ENCODE assay signal across 28 cellular contexts in the genomic region with DNA sequence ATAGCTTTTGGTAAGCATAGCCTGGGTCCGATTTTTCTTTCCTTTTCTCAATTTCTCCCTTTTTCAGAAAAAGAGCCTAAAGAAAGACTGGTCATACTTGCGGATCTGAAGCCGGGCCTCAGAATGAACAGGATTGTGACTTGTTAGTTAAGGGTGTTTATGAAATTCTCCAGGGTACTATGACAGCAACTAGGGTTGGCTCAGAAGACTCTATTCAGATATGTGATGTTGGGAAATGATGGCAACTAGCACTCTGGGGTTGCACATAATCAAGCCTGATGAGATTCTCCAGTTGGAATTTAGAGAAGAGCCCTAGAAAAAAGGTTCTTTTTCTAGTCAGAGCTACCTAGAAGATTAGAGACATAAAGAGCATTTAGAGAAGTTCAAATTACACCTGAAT.
A peak's percentile ranks its signal among the peaks of the same experiment; 100 is the strongest.
DNase-seq lines count a peak whose midpoint lies in the region; ATAC-seq and TF ChIP-seq lines count a peak whose summit lies in the region.
"Had no signal": no experiment of that assay in that cellular context is flagged by ENCODE, and none has a peak within 500 bp of the region (broad histone marks: within the 10 kb centered on the region; RNA-seq: fewer than 3 reads in every experiment).

No MANE protein-coding gene starts in this region.

- no peak overlapping the region for H4K91ac ChIP-seq in neuronal stem cell (ENCODE audit: low read depth, low read length, poor library complexity)

- H3K18ac ChIP-seq in neuronal stem cell (ENCODE audit: low read length): no peak overlapping the region

- H4K8ac ChIP-seq in neuronal stem cell (ENCODE audit: low read depth, low read length): no peak overlapping the region

- H3K36me3 ChIP-seq in neuronal stem cell (replicated peaks in 1 of 2; ENCODE audit: control insufficient read depth in 2 of 2, insufficient read depth in 2 of 2, low read length in 2 of 2): no peaks in the 10 kb centered on the region
- H3K36me3 ChIP-seq in smooth muscle cell (ENCODE audit: low read depth): no peaks in the 10 kb centered on the region
- H3K36me3 ChIP-seq: BE2C; BLaER1; BLaER1 treated with 17β-estradiol and CSF1 and Interleukin-3, amounts not matched to agents 10 nM and 100 nM had no signal

- peaks cover 2 to 5% of the 10 kb centered on the region in 2 donors for H3K9me3 ChIP-seq in neuronal stem cell (replicated peaks in 1 of 2; ENCODE audit: control insufficient read depth in 2 of 2, insufficient read depth in 1 of 2, low read depth in 1 of 2, low read length in 2 of 2)
- no peaks in the 10 kb centered on the region for H3K9me3 ChIP-seq in smooth muscle cell (replicated peaks; ENCODE audit: low read depth)
- H3K9me3 ChIP-seq: A549; BE2C; BLaER1; BLaER1 treated with 17β-estradiol and CSF1 and Interleukin-3, amounts not matched to agents 10 nM and 100 nM; Caco-2 had no signal

- peaks cover 10% of the 10 kb centered on the region for H3F3A ChIP-seq in smooth muscle cell (ENCODE audit: low read depth)

- no peaks in the 10 kb centered on the region for H4K20me1 ChIP-seq in smooth muscle cell (ENCODE audit: low read depth)
- H4K20me1 ChIP-seq: BLaER1; BLaER1 treated with 17β-estradiol and CSF1 and Interleukin-3, amounts not matched to agents 10 nM and 100 nM had no signal

- no peaks in the 10 kb centered on the region for H3K79me2 ChIP-seq in smooth muscle cell (ENCODE audit: low read depth)

- H3K4me3 ChIP-seq in neuronal stem cell (ENCODE audit: low read length in 2 of 2): no peak overlapping the region
- no peak overlapping the region for H3K4me3 ChIP-seq in smooth muscle cell
- H3K4me3 ChIP-seq: A549; BLaER1; BLaER1 treated with 17β-estradiol and CSF1 and Interleukin-3, amounts not matched to agents 10 nM and 100 nM had no signal

- H2BK120ac ChIP-seq in neuronal stem cell (ENCODE audit: low read depth, low read length): no peak overlapping the region

- H3K27ac ChIP-seq in neuronal stem cell (replicated peaks; ENCODE audit: low read length) (no peak overlapping the region), smooth muscle cell (ENCODE audit: low read depth) (peak overlapping the region; percentile 58)
- H3K27ac ChIP-seq: 22Rv1; A549; BLaER1; BLaER1 treated with 17β-estradiol and CSF1 and Interleukin-3, amounts not matched to agents 10 nM and 100 nM; C4-2B had no signal

- H2AFZ ChIP-seq in neuronal stem cell (ENCODE audit: low read length) (peak overlapping the region; percentile 5), smooth muscle cell (ENCODE audit: low read depth) (peak overlapping the region; percentile 28)

- H3K27me3 ChIP-seq in neuronal stem cell (ENCODE audit: control insufficient read depth in 3 of 3, insufficient read depth in 3 of 3, low read depth in 1 of 3, low read length in 3 of 3) (no peaks in the 10 kb centered on the region), smooth muscle cell (ENCODE audit: low read depth) (no peaks in the 10 kb centered on the region)
- H3K27me3 ChIP-seq: BE2C; BLaER1; BLaER1 treated with 17β-estradiol and CSF1 and Interleukin-3, amounts not matched to agents 10 nM and 100 nM had no signal

- H3K9ac ChIP-seq in neuronal stem cell (ENCODE audit: low read depth, low read length, poor library complexity) (no peak overlapping the region), smooth muscle cell (ENCODE audit: low read depth) (no peak overlapping the region)
- H3K9ac ChIP-seq: BLaER1; BLaER1 treated with 17β-estradiol and CSF1 and Interleukin-3, amounts not matched to agents 10 nM and 100 nM had no signal

- no peak overlapping the region for H2BK15ac ChIP-seq in neuronal stem cell (ENCODE audit: low read length)

- no peak overlapping the region for H2BK12ac ChIP-seq in neuronal stem cell (ENCODE audit: low read length)

- no peak overlapping the region for H3K4me2 ChIP-seq in neuronal stem cell (ENCODE audit: insufficient read depth, low read length, poor library complexity, severe bottlenecking)
- H3K4me2 ChIP-seq in smooth muscle cell: peak overlapping the region; percentile 18
- H3K4me2 ChIP-seq: A549; BLaER1; BLaER1 treated with 17β-estradiol and CSF1 and Interleukin-3, amounts not matched to agents 10 nM and 100 nM had no signal

- no peak overlapping the region for H3K23ac ChIP-seq in neuronal stem cell (ENCODE audit: low read depth, low read length, poor library complexity)

- no peak overlapping the region for H2AK5ac ChIP-seq in neuronal stem cell (ENCODE audit: low read depth, low read length)

- no peak overlapping the region for H3K4ac ChIP-seq in neuronal stem cell (ENCODE audit: low read length)

- WGBS in neuronal stem cell (ENCODE audit: extremely low coverage in 2 of 2, insufficient read length in 2 of 2, insufficient replicate concordance in 1 of 2), 2 donors: no CpG with 5 or more reads among the region's 3 CpGs
- WGBS in smooth muscle cell (ENCODE audit: low lambda C conversion rate): 38% methylated on average over 3 of the region's 3 CpGs

- no peaks in the 10 kb centered on the region for H3K4me1 ChIP-seq in neuronal stem cell (ENCODE audit: control insufficient read depth in 2 of 2, insufficient read depth in 1 of 2, low read depth in 1 of 2, low read length in 2 of 2)
- no peaks in the 10 kb centered on the region for H3K4me1 ChIP-seq in smooth muscle cell (ENCODE audit: low read depth)
- H3K4me1 ChIP-seq: A549; BE2C; BLaER1; BLaER1 treated with 17β-estradiol and CSF1 and Interleukin-3, amounts not matched to agents 10 nM and 100 nM; Caco-2 had no signal

- ATAC-seq in left ventricle myocardium superior: no peak
- ATAC-seq: A549; CD8-positive, alpha-beta T cell had no signal

- intact Hi-C loops in left ventricle myocardium superior (cut with micrococcal nuclease): no loop called here

- H3K79me1 ChIP-seq in neuronal stem cell (ENCODE audit: low read depth, low read length): no peaks in the 10 kb centered on the region

- no peak overlapping the region for H3K14ac ChIP-seq in neuronal stem cell (ENCODE audit: low read length)

- H2BK5ac ChIP-seq in neuronal stem cell (ENCODE audit: low read length): no peak overlapping the region

- no peak for TF ChIP-seq CTCF in smooth muscle cell (IDR thresholded peaks at IDR 0.05; ENCODE audit: borderline replicate concordance, insufficient read depth, poor library complexity, severe bottlenecking)

- DNase-seq in neuronal stem cell (ENCODE audit: low spot score) (no peak), smooth muscle cell (lab: John Stamatoyannopoulos, UW; ENCODE audit: unreplicated experiment) (no peak), left ventricle myocardium superior (no peak), HuH-7 (ENCODE audit: low spot score) (no peak)
- DNase-seq: 8988T; ACHN; AML-193; BE2C; C1 segment of cervical spinal cord; Caco-2; Calu3; CD4-positive, alpha-beta T cell; CD4-positive, CD25-positive, alpha-beta regulatory T cell; CD8-positive, alpha-beta memory T cell; CD8-positive, alpha-beta T cell; COR-L47; DMS 273 treated with DMSO at 0.1 percent for 48 hours; DMS153; DMS53; DMS79; DMS79 treated with DMSO at 0.1 percent for 48 hours; DND-41; EL had no signal
